14 cellular contexts compared by ENCODE assay signal in genomic region chr4:88143504-88143903, GRCh38. TPM values are rescaled to one million over a fixed set of nuclear protein-coding genes. Genes with fewer than 3 reads are reported as not detected.
DNase-seq lines count a peak whose midpoint lies in the region; ATAC-seq, FAIRE-seq and TF ChIP-seq lines count a peak whose summit lies in the region.
"Had no signal": no experiment of that assay in that cellular context is flagged by ENCODE, and none has a peak within 500 bp of the region (broad histone marks: within the 10 kb centered on the region; RNA-seq: fewer than 3 reads in every experiment).

No MANE protein-coding gene starts in this region.

- H3K9me2 ChIP-seq in HCT116 (ENCODE audit: insufficient read depth) = no peaks in the 10 kb centered on the region

- 6 to 53% (median 42%) methylated on average over 2 of the region's 2 CpGs for WGBS in small intestine, 3 donors
- 69 to 80% methylated on average over 2 of the region's 2 CpGs for WGBS in body of pancreas, 2 donors

- no peaks in the 10 kb centered on the region for H3K79me2 ChIP-seq in HCT116 (ENCODE audit: insufficient read depth, low read length)
- no peaks in the 10 kb centered on the region for H3K79me2 ChIP-seq in fibroblast of lung (ENCODE audit: control insufficient read depth, insufficient read depth, low read length)

- peak; percentile 68 for DNase-seq in HCT116 (ENCODE audit: low read depth, low spot score)
- DNase-seq in fibroblast of lung (ENCODE audit: low read depth in 2 of 2) = peak; percentile 18 to 87
- peak; percentile 85 for DNase-seq in small intestine
- DNase-seq in body of pancreas = no peak
- DNase-seq in NOMO-1 treated with DMSO at 0.1 percent for 48 hours (lab: John Stamatoyannopoulos, UW; ENCODE audit: unreplicated experiment) = no peak
- DNase-seq in NCI-H2081 (lab: John Stamatoyannopoulos, UW) = no peak
- DNase-seq: activated T-cell treated with anti-CD3 and anti-CD28 coated beads, Interleukin-2, amount 50 U/mL, for 1 hour; immature natural killer cell; naive thymus-derived CD8-positive, alpha-beta T cell; NCI-H748 treated with DMSO at 0.1 percent for 48 hours; SJCRH30 had no signal

- POLR2A ChIA-PET in HCT116 (lab: Charles Lee) = interaction anchor here (0.7 kb wide), 1 partner anchor 43 kb away, joined by 4 read pairs; no protein-coding TSS in a partner anchor

- TF ChIP-seq POLR2A in HCT116 (IDR thresholded peaks at IDR 0.05; ENCODE audit: borderline replicate concordance, extremely low read depth, insufficient read depth, insufficient read length) (no peak), body of pancreas (IDR thresholded peaks at IDR 0.05) (no peak)

- H3K9me3 ChIP-seq in HCT116 (ENCODE audit: control insufficient read depth in 1 of 2, insufficient read depth in 1 of 2, low read depth in 1 of 2, low read length in 2 of 2) (no peaks in the 10 kb centered on the region), fibroblast of lung (ENCODE audit: control insufficient read depth, insufficient read depth, low read depth, low read length) (no peaks in the 10 kb centered on the region), small intestine (ENCODE audit: control insufficient read depth, low read depth) (no peaks in the 10 kb centered on the region), body of pancreas (no peaks in the 10 kb centered on the region)
- H3K9me3 ChIP-seq: SJCRH30 had no signal

- H3K4me3 ChIP-seq in HCT116 (replicated peaks in 1 of 2; ENCODE audit: low read depth in 1 of 2, low read length in 2 of 2) (peak overlapping the region in 1 of 2 experiments; percentile 18; a peak in 1 of 4 replicates), fibroblast of lung (replicated peaks in 1 of 4; ENCODE audit: control extremely low read depth in 1 of 4, insufficient read depth in 1 of 4, low read depth in 3 of 4, low read length in 4 of 4) (no peak overlapping the region), small intestine (ENCODE audit: low read depth in 1 of 2, low read length in 2 of 2) (no peak overlapping the region), body of pancreas (no peak overlapping the region)
- H3K4me3 ChIP-seq: cardiac muscle cell, SJCRH30 had no signal

- H3K36me3 ChIP-seq in HCT116 (ENCODE audit: control insufficient read depth in 1 of 2, insufficient read depth in 2 of 2, low read length in 2 of 2) (no peaks in the 10 kb centered on the region), fibroblast of lung (ENCODE audit: control insufficient read depth, insufficient read depth, low read length) (no peaks in the 10 kb centered on the region), small intestine (ENCODE audit: control insufficient read depth in 2 of 2, insufficient read depth in 2 of 2, low read length in 2 of 2) (peaks cover 0 to 2% of the 10 kb centered on the region in 2 donors), body of pancreas (replicated peaks in 1 of 2; ENCODE audit: insufficient read depth in 1 of 2, low read depth in 2 of 2) (no peaks in the 10 kb centered on the region)
- H3K36me3 ChIP-seq: cardiac muscle cell, SJCRH30 had no signal

- H3K27me3 ChIP-seq in HCT116 (ENCODE audit: insufficient read depth, low read length) (no peaks in the 10 kb centered on the region), fibroblast of lung (ENCODE audit: control insufficient read depth, insufficient read depth, low read length) (no peaks in the 10 kb centered on the region), small intestine (ENCODE audit: control insufficient read depth in 2 of 2, insufficient read depth in 2 of 2, low read length in 2 of 2) (no peaks in the 10 kb centered on the region), body of pancreas (no peaks in the 10 kb centered on the region)
- H3K27me3 ChIP-seq: cardiac muscle cell, SJCRH30 had no signal

- H3K4me1 ChIP-seq in HCT116 (ENCODE audit: control insufficient read depth in 1 of 2, insufficient read depth in 2 of 2, low read length in 2 of 2) (peaks cover 5 to 17% of the 10 kb centered on the region in 2 experiments; a peak in 3 of 4 replicates), fibroblast of lung (ENCODE audit: control insufficient read depth, extremely low read depth, insufficient read depth, low read length) (no peaks in the 10 kb centered on the region), small intestine (ENCODE audit: control insufficient read depth in 2 of 2, insufficient read depth in 1 of 2, low read depth in 1 of 2, low read length in 1 of 2) (peaks cover 0 to 9% of the 10 kb centered on the region in 2 donors), body of pancreas (no peaks in the 10 kb centered on the region)
- H3K4me1 ChIP-seq: SJCRH30 had no signal

- ATAC-seq in HCT116 (peak; percentile 94), SK-N-SH treated with all-trans-retinoic acid at 6 μM for 48 hours (peak; percentile 60), body of pancreas (no peak), HG02852 (IDR thresholded peaks at IDR 0.05; ENCODE audit: unreplicated experiment) (no peak)
- ATAC-seq: naive thymus-derived CD8-positive, alpha-beta T cell had no signal

- no peak for TF ChIP-seq RAD21 in HCT116 (IDR thresholded peaks at IDR 0.05; ENCODE audit: low read depth)

- CTCF ChIA-PET in HCT116 (lab: Charles Lee) = interaction anchor here (1.2 kb wide), 1 partner anchor 372 kb away, joined by 4 read pairs; no protein-coding TSS in a partner anchor

- RAD21 ChIA-PET in HCT116 (lab: Charles Lee; ENCODE audit: low non-redundant PET in 1 of 2, low total read pairs in 2 of 2, uncharacterized antibody in 2 of 2, unreplicated experiment in 2 of 2) = no interaction called here

- H3K4me2 ChIP-seq in HCT116 (ENCODE audit: low read length) (peak overlapping the region; percentile 73), fibroblast of lung (ENCODE audit: extremely low read depth, insufficient read depth, low read length) (no peak overlapping the region)

- H2AFZ ChIP-seq in HCT116 (ENCODE audit: low read depth, low read length, poor library complexity, severe bottlenecking) (peak overlapping the region; percentile 98), fibroblast of lung (ENCODE audit: low read length) (no peak overlapping the region)

- H4K20me1 ChIP-seq in HCT116 (ENCODE audit: insufficient read depth) (no peaks in the 10 kb centered on the region), fibroblast of lung (ENCODE audit: control insufficient read depth, extremely low read depth, insufficient read depth, low read length) (no peaks in the 10 kb centered on the region)

- peak overlapping the region; percentile 41; the same call in 1 of the 2 replicates for H3K27ac ChIP-seq in HCT116 (ENCODE audit: low read depth, low read length)
- peak overlapping the region; percentile 2 for H3K27ac ChIP-seq in fibroblast of lung (ENCODE audit: insufficient read depth, low read length)
- peak overlapping the region in 1 of 2 donors; percentile 11 for H3K27ac ChIP-seq in small intestine (ENCODE audit: low read depth in 1 of 2, low read length in 1 of 2)
- no peak overlapping the region for H3K27ac ChIP-seq in body of pancreas
- H3K27ac ChIP-seq: cardiac muscle cell, SJCRH30 had no signal

- no TSS peak for BruUV-seq in HCT116 (replicated peaks; lab: Mats Ljungman, UMichigan)

- FAIRE-seq in small intestine (lab: Jason Lieb, UNC) = peak; percentile 47

- no peak for TF ChIP-seq CTCF in HCT116 (IDR thresholded peaks at IDR 0.05 in 2 of 3, conservative IDR thresholded peaks at IDR 0.05 in 1 of 3; ENCODE audit: borderline replicate concordance in 1 of 3, insufficient read depth in 1 of 3, low read depth in 2 of 3, low read length in 2 of 3)
- no peak for TF ChIP-seq CTCF in fibroblast of lung (conservative IDR thresholded peaks at IDR 0.05 in 1 of 2, IDR thresholded peaks at IDR 0.05 in 1 of 2; ENCODE audit: low read depth in 1 of 2, low read length in 2 of 2)
- TF ChIP-seq CTCF in body of pancreas (IDR thresholded peaks at IDR 0.05) = no peak

- H3K9ac ChIP-seq in HCT116 (ENCODE audit: low read length) = 0 out of 2 replicates have a peak overlapping the region, but pooled peaks have one; percentile 29
- H3K9ac ChIP-seq in fibroblast of lung (ENCODE audit: insufficient read depth, low read length) = no peak overlapping the region

- intact Hi-C loops in HCT116 (cut with micrococcal nuclease) (no loop called here), body of pancreas (cut with DNase I) (no loop called here)

TF ChIP-seq in HCT116, 20 proteins besides CTCF, POLR2A, EP300 and RAD21 (continues in another document):
- no peak for TF ChIP-seq EZH2phosphoT487 (IDR thresholded peaks at IDR 0.05; ENCODE audit: borderline replicate concordance)
- TF ChIP-seq SP1 (IDR thresholded peaks at IDR 0.05; ENCODE audit: low read depth) = peak; percentile 87
- peak; percentile 68 for TF ChIP-seq MAX (IDR thresholded peaks at IDR 0.05)
- TF ChIP-seq TCF7L2 (IDR thresholded peaks at IDR 0.05; ENCODE audit: borderline replicate concordance, extremely low read depth, insufficient read depth, insufficient read length) = peak; percentile 21
- TF ChIP-seq ZNF274 (IDR thresholded peaks at IDR 0.05; ENCODE audit: low read depth, low read length) = no peak
- peak; percentile 54 for TF ChIP-seq CEBPB (IDR thresholded peaks at IDR 0.05; ENCODE audit: low read depth)

TF ChIP-seq in SK-N-SH treated with all-trans-retinoic acid at 6 μM for 48 hours, 23 proteins besides CTCF, POLR2A, EP300 and RAD21:
- TF ChIP-seq ZC3H10 (CRISPR knock-in tag; IDR thresholded peaks at IDR 0.05) (no peak), ISL1 (CRISPR knock-in tag; IDR thresholded peaks at IDR 0.05) (no peak), RARB (CRISPR knock-in tag; IDR thresholded peaks at IDR 0.05) (no peak)

RNA-seq across cellular contexts. Expression of gene ABCG2, which starts 14.9 kb away (rescaled TPM):
- total RNA-seq in HCT116 (2021; ENCODE audit: unreplicated experiment) = 0.44 TPM
- polyA plus RNA-seq in HCT116 (2012) = 0.47 and 0.56 TPM in 2 replicates
- total RNA-seq in fibroblast of lung = 0.51 and 1.3 TPM in 2 replicates
- polyA plus RNA-seq in fibroblast of lung = 4.5 and 5.5 TPM in 2 replicates
- 2.7 and 4.1 TPM in 2 replicates for polyA plus RNA-seq in fibroblast of lung (2012)
- 2.1 and 2.2 TPM in 2 replicates for polyA minus RNA-seq in fibroblast of lung (ENCODE audit: low replicate concordance)
- polyA plus RNA-seq in small intestine = 10 to 100 TPM; 11.3 to 37.6 (median 35.9) TPM
- 1 to 10 TPM in 1 of 2 donors, under 1 TPM in 1; 0.66 to 2.1 TPM for total RNA-seq in body of pancreas
- total RNA-seq: cardiac muscle cell had no signal
- polyA plus RNA-seq: cardiac muscle cell had no signal

Comparison
In these comparisons a context has a peak if more than half of its experiments do, and no peak if none do; other contexts are left out.
1. ATAC-seq: peak in HCT116 (single experiment) and SK-N-SH treated with all-trans-retinoic acid at 6 μM for 48 hours (single experiment); none in body of pancreas (single experiment) and HG02852 (single experiment).
2. DNase-seq: peak in HCT116 (single experiment), fibroblast of lung (2 of 2) and small intestine (single experiment); none in body of pancreas (0 of 4), NOMO-1 treated with DMSO at 0.1 percent for 48 hours (single experiment) and NCI-H2081 (0 of 2).
3. H3K27ac ChIP-seq: peak in HCT116 (single experiment) and fibroblast of lung (single experiment); none in body of pancreas (0 of 4).